15 cellular contexts compared by ENCODE assay signal in genomic region chr2:199509401-199509800, GRCh38.
A peak's percentile ranks its signal among the peaks of the same experiment; 100 is the strongest.
DNase-seq lines count a peak whose midpoint lies in the region; ATAC-seq and FAIRE-seq lines count a peak whose summit lies in the region.
"Had no signal": no experiment of that assay in that cellular context is flagged by ENCODE, and none has a peak within 500 bp of the region (broad histone marks: within the 10 kb centered on the region; RNA-seq: fewer than 3 reads in every experiment).

No MANE protein-coding gene starts in this region.

- peak; percentile 89 for ATAC-seq in GM19467 (IDR thresholded peaks at IDR 0.05; ENCODE audit: unreplicated experiment)
- ATAC-seq in HG02798 (IDR thresholded peaks at IDR 0.05; ENCODE audit: poor library complexity, unreplicated experiment), result peak; percentile 75
- ATAC-seq in HG03280 (IDR thresholded peaks at IDR 0.05; ENCODE audit: unreplicated experiment), result peak; percentile 62
- ATAC-seq in HG03521 (IDR thresholded peaks at IDR 0.05; ENCODE audit: unreplicated experiment), result no peak

- peak; percentile 35 for FAIRE-seq in GM18507 (lab: Jason Lieb, UNC)
- no peak for FAIRE-seq in RCC 7860 (lab: Jason Lieb, UNC)
- FAIRE-seq: endothelial cell of umbilical vein had no signal

- no peak for DNase-seq in GM18507 (ENCODE audit: extremely low spot score, insufficient read length, low read depth)
- DNase-seq in GDM1 (lab: John Stamatoyannopoulos, UW), result no peak
- no peak for DNase-seq in RCC 7860 (ENCODE audit: low spot score)
- DNase-seq in stimulated activated CD4-positive, alpha-beta T cell treated with anti-CD3 and anti-CD28 coated beads, Interleukin-4, amount 100 ng/mL, for 1 hour, result no peak
- DNase-seq: activated CD4-positive, alpha-beta T cell treated with anti-CD3 and anti-CD28 coated beads for 4 hours; central memory CD4-positive, alpha-beta T cell; KBM-7; NCI-H1436; NCI-H524; transverse colon had no signal
